In the genomic region with DNA sequence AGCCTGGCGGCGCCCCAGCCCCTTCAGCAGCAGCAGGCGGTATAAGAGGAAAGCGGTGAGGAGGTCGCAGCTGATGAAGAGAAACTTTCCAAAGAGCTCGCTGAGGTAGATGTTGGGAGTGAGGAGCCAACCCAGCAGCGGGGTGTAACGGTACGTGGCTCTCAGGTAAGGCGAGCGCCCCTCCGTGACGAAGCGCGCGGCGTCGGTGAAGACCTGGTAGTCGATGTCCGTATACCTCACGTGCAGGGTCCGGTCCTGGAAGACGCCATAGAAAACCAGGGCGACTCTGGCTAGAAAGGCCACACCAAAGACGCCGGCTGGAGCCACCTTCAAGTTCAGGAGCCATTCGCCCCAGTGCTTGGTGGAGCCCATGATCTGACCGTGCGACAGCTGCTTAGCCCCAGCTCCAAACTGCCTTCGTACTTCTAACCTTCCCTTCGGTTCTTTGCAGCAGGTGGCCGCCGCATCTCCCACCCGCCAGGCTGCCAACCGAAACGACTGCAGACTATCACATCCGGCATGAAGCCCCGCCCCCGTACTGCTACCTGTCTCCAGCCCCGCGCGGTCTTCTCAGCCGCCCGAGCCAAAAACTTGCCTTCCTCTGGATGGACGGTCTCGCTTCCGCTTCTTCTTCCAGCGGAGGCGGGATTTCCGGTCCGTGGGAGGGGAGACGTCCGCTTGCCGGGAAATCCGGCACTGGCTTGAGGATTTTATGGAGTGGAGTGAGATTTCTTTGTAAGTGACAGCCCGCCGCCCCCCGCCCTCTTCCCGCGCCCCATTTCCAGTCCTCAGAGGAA, we compare ENCODE assay signal across 9 cellular contexts. TPM values are rescaled to one million over a fixed set of nuclear protein-coding genes. Genes with fewer than 3 reads are reported as not detected.
DNase-seq lines count a peak whose midpoint lies in the region; ATAC-seq, FAIRE-seq and TF ChIP-seq lines count a peak whose summit lies in the region.
"Had no signal": no experiment of that assay in that cellular context is flagged by ENCODE, and none has a peak within 500 bp of the region (broad histone marks: within the 10 kb centered on the region; RNA-seq: fewer than 3 reads in every experiment).

TSS of gene PIGM (minus strand) at position 623 of the 797 bp plus-strand sequence. CDS start at position 372, 251 bp downstream.

- POLR2A ChIA-PET in BJ (lab: Charles Lee): interaction anchor here (0.6 kb wide), 1 partner anchor 13 kb away, joined by 3 read pairs; no protein-coding TSS in a partner anchor

- DNase-seq in BJ (ENCODE audit: low read depth) (peak; percentile 36), GM19240 (ENCODE audit: insufficient read length, low spot score) (peak; percentile 88), NCI-H524 (lab: John Stamatoyannopoulos, UW) (peak; percentile 93 to 97)
- peak; percentile 91 to 93 for DNase-seq in activated CD4-positive, alpha-beta T cell treated with anti-CD3 and anti-CD28 coated beads for 4 hours
- DNase-seq in stimulated activated CD4-positive, alpha-beta T cell treated with anti-CD3 and anti-CD28 coated beads, Interleukin-1b, Interleukin-23, amount 100 ng/mL, for 24 hours (ENCODE audit: low read depth in 4 of 4, low spot score in 1 of 4): peak; percentile 88 to 98 (median 90)

- CTCF ChIA-PET in BJ (lab: Yijun Ruan, JAX): interaction anchor here (0.8 to 3.6 kb wide), 7 partner anchors 9 to 162 kb away, joined by 3 to 28 read pairs (median 6); no protein-coding TSS in a partner anchor

- TF ChIP-seq CTCF in BJ (IDR thresholded peaks at IDR 0.05; ENCODE audit: insufficient read depth, low read depth, low read length): no peak

- peak; percentile 31 for FAIRE-seq in colon (lab: Jason Lieb, UNC)
- FAIRE-seq: islet of Langerhans had no signal

- H3K27me3 ChIP-seq in BJ (ENCODE audit: control insufficient read depth, insufficient read depth, low read length) (no peaks in the 10 kb centered on the region), layer of hippocampus (ENCODE audit: control insufficient read depth, insufficient read depth, low read length) (no peaks in the 10 kb centered on the region)

- H3K4me3 ChIP-seq in BJ (ENCODE audit: low read depth, low read length): peak within 1 kb of the TSS; percentile 55

- peak within 1 kb of the TSS; percentile 35 for H3K27ac ChIP-seq in layer of hippocampus (ENCODE audit: low read depth, low read length)

- ATAC-seq in HG03457 (IDR thresholded peaks at IDR 0.05; ENCODE audit: unreplicated experiment): peak; percentile 97

- H3K36me3 ChIP-seq in BJ (ENCODE audit: control insufficient read depth, insufficient read depth, low read length): no peaks in the 10 kb centered on the region

RNA-seq across cellular contexts. Expression of gene PIGM, which starts in this region (rescaled TPM):
- polyA plus RNA-seq in BJ (2011; rRNA removed): 3.5 and 4.8 TPM in 2 replicates
- 2.2 and 2.5 TPM in 2 replicates for polyA minus RNA-seq in BJ (2011; rRNA and poly(A)+ RNA removed)

Comparison
In these comparisons a context has a peak if more than half of its experiments do, and no peak if none do; other contexts are left out.
1. Peak in every context shown above with its lines: DNase-seq, ATAC-seq, H3K4me3 ChIP-seq and H3K27ac ChIP-seq.
2. DNase-seq: peak in every context shown above with its lines; median percentile 95 in NCI-H524; 92 in activated CD4-positive, alpha-beta T cell treated with anti-CD3 and anti-CD28 coated beads for 4 hours; 90 in stimulated activated CD4-positive, alpha-beta T cell treated with anti-CD3 and anti-CD28 coated beads, Interleukin-1b, Interleukin-23, amount 100 ng/mL, for 24 hours; 88 in GM19240; 36 in BJ.